ENCODE assay signal across 1 cellular context in genomic region chr15:84980196-84981053, GRCh38.
TF ChIP-seq lines count a peak whose summit lies in the region.

No MANE protein-coding gene starts in this region.

TF ChIP-seq in HepG2, 621 proteins besides CTCF, POLR2A, EP300 and RAD21 (continued from another document and continues in another):
- TF ChIP-seq DZIP1 (CRISPR knock-in tag; IDR thresholded peaks at IDR 0.05) (peak; percentile 79; the same call in 1 of the 2 replicates), REST (IDR thresholded peaks at IDR 0.05; ENCODE audit: borderline replicate concordance in 1 of 2, low read depth in 1 of 2, low read length in 2 of 2) (peak in 1 of 2 experiments; percentile 10; a peak in 1 of 4 replicates), ZNF512B (CRISPR knock-in tag; IDR thresholded peaks at IDR 0.05; ENCODE audit: borderline replicate concordance) (no peak), ZBTB39 (CRISPR knock-in tag; IDR thresholded peaks at IDR 0.05) (0 out of 2 replicates have a peak, but pooled peaks have one; percentile 12), CSRNP1 (CRISPR knock-in tag; IDR thresholded peaks at IDR 0.05) (0 out of 2 replicates have a peak, but pooled peaks have one; percentile 17), ZNF121 (CRISPR knock-in tag; IDR thresholded peaks at IDR 0.05) (peak; percentile 98), ERF (CRISPR knock-in tag; IDR thresholded peaks at IDR 0.05) (peak; percentile 69; the same call in 1 of the 2 replicates), ZNF562 (CRISPR knock-in tag; IDR thresholded peaks at IDR 0.05; ENCODE audit: borderline replicate concordance) (no peak), ZSCAN31 (CRISPR knock-in tag; IDR thresholded peaks at IDR 0.05; ENCODE audit: low read depth) (peak; percentile 87), ZNF383 (CRISPR knock-in tag; IDR thresholded peaks at IDR 0.05; ENCODE audit: borderline replicate concordance) (no peak), ZNF430 (CRISPR knock-in tag; IDR thresholded peaks at IDR 0.05) (peak; percentile 71; the same call in 1 of the 2 replicates), ZNF768 (CRISPR knock-in tag; IDR thresholded peaks at IDR 0.05) (peak; percentile 60), ZNF441 (CRISPR knock-in tag; IDR thresholded peaks at IDR 0.05; ENCODE audit: borderline replicate concordance) (peak; percentile 78), SMAD9 (CRISPR knock-in tag; IDR thresholded peaks at IDR 0.05) (no peak), FOXA3 (CRISPR knock-in tag; IDR thresholded peaks at IDR 0.05) (peak; percentile 41; the same call in 1 of the 2 replicates), PHF8 (CRISPR knock-in tag; IDR thresholded peaks at IDR 0.05) (peak; percentile 76; the same call in 1 of the 2 replicates), MTA1 (CRISPR knock-in tag; IDR thresholded peaks at IDR 0.05; ENCODE audit: borderline replicate concordance) (peak; percentile 21; the same call in 1 of the 2 replicates), NRL (CRISPR knock-in tag; IDR thresholded peaks at IDR 0.05; ENCODE audit: borderline replicate concordance) (peak; percentile 70; the same call in 1 of the 2 replicates), ARID4A (CRISPR knock-in tag; IDR thresholded peaks at IDR 0.05; ENCODE audit: borderline replicate concordance) (peak; percentile 82), ZNF138 (CRISPR knock-in tag; IDR thresholded peaks at IDR 0.05; ENCODE audit: low read depth) (peak; percentile 88; the same call in 1 of the 2 replicates), KIAA2018 (CRISPR knock-in tag; IDR thresholded peaks at IDR 0.05; ENCODE audit: borderline replicate concordance) (0 out of 2 replicates have a peak, but pooled peaks have one; percentile 6)
